Comparison of ENCODE assay signal across 8 cellular contexts in genomic region chr6:71248306-71248705, GRCh38. TPM values are rescaled to one million over a fixed set of nuclear protein-coding genes. Genes with fewer than 3 reads are reported as not detected.
DNase-seq lines count a peak whose midpoint lies in the region; ATAC-seq, FAIRE-seq and TF ChIP-seq lines count a peak whose summit lies in the region.

No MANE protein-coding gene starts in this region.

- H3K4me1 Mint-ChIP-seq in osteocyte (ENCODE audit: unreplicated experiment), result peaks cover 39% of the 10 kb centered on the region
- H3K4me1 Mint-ChIP-seq in activated T-helper 17 cell treated with anti-CD3 and anti-CD28 coated beads, Interleukin-2, amount 50 U/mL, for 72 hours, result peaks cover 4% of the 10 kb centered on the region

- H3K4me2 ChIP-seq in endothelial cell of umbilical vein (ENCODE audit: insufficient read depth, low read length), result peak overlapping the region; percentile 54

- H3K27ac Mint-ChIP-seq in osteocyte (ENCODE audit: unreplicated experiment), result peak overlapping the region; percentile 70
- H3K27ac Mint-ChIP-seq in activated T-helper 17 cell treated with anti-CD3 and anti-CD28 coated beads, Interleukin-2, amount 50 U/mL, for 72 hours, result no peak overlapping the region

- no peak for TF ChIP-seq POLR2A in endothelial cell of umbilical vein (IDR thresholded peaks at IDR 0.05; ENCODE audit: low read depth, low read length)

- H3K36me3 ChIP-seq in endothelial cell of umbilical vein (ENCODE audit: control insufficient read depth in 2 of 2, extremely low read depth in 1 of 2, insufficient read depth in 2 of 2, low read length in 2 of 2), result no peaks in the 10 kb centered on the region

- H3K4me1 ChIP-seq in endothelial cell of umbilical vein (ENCODE audit: control insufficient read depth, extremely low read depth, insufficient read depth, low read length), result peaks cover 53% of the 10 kb centered on the region

- dilution Hi-C loops in endothelial cell of umbilical vein (cut with MboI; ENCODE audit: extremely low pct_ligation_motif_present, low sequenced_read_pairs), result no loop called here

- no peaks in the 10 kb centered on the region for H3K79me2 ChIP-seq in endothelial cell of umbilical vein (ENCODE audit: control insufficient read depth, insufficient read depth, low read length)

- ATAC-seq in HG02610 (IDR thresholded peaks at IDR 0.05; ENCODE audit: unreplicated experiment) (peak; percentile 83), HG03025 (IDR thresholded peaks at IDR 0.05; ENCODE audit: low FRiP score, unreplicated experiment) (no peak)
- no peak for ATAC-seq in activated T-helper 17 cell treated with anti-CD3 and anti-CD28 coated beads, Interleukin-2, amount 50 U/mL, for 72 hours (replicated peaks)

- DNase-seq in GM04504 (ENCODE audit: low read depth), result peak; percentile 52
- peak; percentile 22 for DNase-seq in NCI-H2227 (lab: John Stamatoyannopoulos, UW; ENCODE audit: unreplicated experiment)
- DNase-seq in endothelial cell of umbilical vein (ENCODE audit: low read depth, low spot score), result peak; percentile 56
- DNase-seq in osteocyte (ENCODE audit: extremely low spot score, unreplicated experiment), result no peak
- DNase-seq in ureter (ENCODE audit: low spot score), result no peak

- no peak overlapping the region for H3K4me3 Mint-ChIP-seq in osteocyte (ENCODE audit: unreplicated experiment)
- no peak overlapping the region for H3K4me3 Mint-ChIP-seq in activated T-helper 17 cell treated with anti-CD3 and anti-CD28 coated beads, Interleukin-2, amount 50 U/mL, for 72 hours

- TSS peak; percentile 5 for BruUV-seq in endothelial cell of umbilical vein (replicated peaks; lab: Mats Ljungman, UMichigan)

- H3K27me3 ChIP-seq in endothelial cell of umbilical vein (ENCODE audit: control insufficient read depth in 2 of 2, insufficient read depth in 2 of 2, low read length in 2 of 2), result no peaks in the 10 kb centered on the region

- H3K9ac ChIP-seq in endothelial cell of umbilical vein (replicated peaks; ENCODE audit: extremely low read depth, insufficient read depth, low read length), result peak overlapping the region; percentile 24

- H3K36me3 Mint-ChIP-seq in osteocyte (ENCODE audit: unreplicated experiment), result no peaks in the 10 kb centered on the region
- H3K36me3 Mint-ChIP-seq in activated T-helper 17 cell treated with anti-CD3 and anti-CD28 coated beads, Interleukin-2, amount 50 U/mL, for 72 hours (ENCODE audit: low read depth), result no peaks in the 10 kb centered on the region

- H3K4me3 ChIP-seq in endothelial cell of umbilical vein (replicated peaks in 1 of 3; ENCODE audit: insufficient read depth in 1 of 3, low read depth in 1 of 3, low read length in 3 of 3), result no peak overlapping the region

- no peaks in the 10 kb centered on the region for H3K9me3 ChIP-seq in endothelial cell of umbilical vein (replicated peaks; ENCODE audit: control insufficient read depth, insufficient read depth, low read length)

- H2AFZ ChIP-seq in endothelial cell of umbilical vein (ENCODE audit: low read depth, low read length), result peak overlapping the region; percentile 17

- H4K20me1 ChIP-seq in endothelial cell of umbilical vein (replicated peaks; ENCODE audit: control insufficient read depth, extremely low read depth, insufficient read depth, low read length), result no peaks in the 10 kb centered on the region

- intact Hi-C loops in endothelial cell of umbilical vein (cut with micrococcal nuclease), result loop anchor here (1.0 kb wide), 3 partner anchors 40 to 233 kb away; partner anchors contain the start of gene OGFRL1

- H3K9me1 ChIP-seq in endothelial cell of umbilical vein (replicated peaks; ENCODE audit: control insufficient read depth, extremely low read depth, insufficient read depth, low read length), result no peaks in the 10 kb centered on the region

- no peak for TF ChIP-seq CTCF in endothelial cell of umbilical vein (IDR thresholded peaks at IDR 0.05; ENCODE audit: extremely low read depth in 1 of 2, insufficient read depth in 1 of 2, low read depth in 1 of 2, low read length in 2 of 2)
- TF ChIP-seq CTCF in osteocyte (IDR thresholded peaks at IDR 0.05), result no peak

- peak; percentile 83 for FAIRE-seq in endothelial cell of umbilical vein (lab: Jason Lieb, UNC)

- no peaks in the 10 kb centered on the region for H3K27me3 Mint-ChIP-seq in osteocyte (ENCODE audit: unreplicated experiment)
- H3K27me3 Mint-ChIP-seq in activated T-helper 17 cell treated with anti-CD3 and anti-CD28 coated beads, Interleukin-2, amount 50 U/mL, for 72 hours, result peaks cover 3% of the 10 kb centered on the region

- no peaks in the 10 kb centered on the region for H3K9me3 Mint-ChIP-seq in osteocyte (ENCODE audit: unreplicated experiment)
- no peaks in the 10 kb centered on the region for H3K9me3 Mint-ChIP-seq in activated T-helper 17 cell treated with anti-CD3 and anti-CD28 coated beads, Interleukin-2, amount 50 U/mL, for 72 hours

- H3K27ac ChIP-seq in endothelial cell of umbilical vein (ENCODE audit: insufficient read depth, low read depth, low read length), result peak overlapping the region; percentile 73

- POLR2A ChIA-PET in endothelial cell of umbilical vein (lab: Charles Lee), result interaction anchor here (2.7 kb wide), 1 partner anchor 40 kb away, joined by 14 read pairs; the partner anchor contains the start of gene OGFRL1

- CTCF ChIA-PET in endothelial cell of umbilical vein (lab: Charles Lee), result interaction anchor here (0.9 to 2.6 kb wide), 7 partner anchors 9 to 292 kb away, joined by 3 to 16 read pairs (median 5); partner anchors contain the start of gene OGFRL1

TF ChIP-seq in endothelial cell of umbilical vein, 7 proteins besides CTCF, POLR2A, EP300 and RAD21:
- TF ChIP-seq FOS (IDR thresholded peaks at IDR 0.05; ENCODE audit: borderline replicate concordance, insufficient read depth, low read length), result peak; percentile 67
- TF ChIP-seq POLR2AphosphoS5 (IDR thresholded peaks at IDR 0.05; ENCODE audit: insufficient read depth, low read depth, low read length), result peak; percentile 34
- TF ChIP-seq MYC (IDR thresholded peaks at IDR 0.05; ENCODE audit: low read depth, low read length), result no peak
- no peak for TF ChIP-seq MAX (IDR thresholded peaks at IDR 0.05; ENCODE audit: insufficient read depth, insufficient read length)
TF ChIP-seq in endothelial cell of umbilical vein: peak in this region for 2.

RNA-seq across cellular contexts. Expression of gene OGFRL1, which starts 40.3 kb away (rescaled TPM):
- total RNA-seq in endothelial cell of umbilical vein, result 19.4 and 21.1 TPM in 2 replicates
- polyA plus RNA-seq in endothelial cell of umbilical vein, result 2.8 and 3.4 TPM in 2 replicates
- 4.1 and 4.5 TPM in 2 replicates for polyA plus RNA-seq in endothelial cell of umbilical vein (2011; cell fraction: cytosol; rRNA removed)
- polyA plus RNA-seq in endothelial cell of umbilical vein (2011; cell fraction: nucleus; rRNA removed), result 3.6 and 5.6 TPM in 2 replicates
- polyA plus RNA-seq in endothelial cell of umbilical vein (2012), result 7.0 and 12.3 TPM in 2 replicates
- 6.4 and 7.2 TPM in 2 replicates for polyA minus RNA-seq in endothelial cell of umbilical vein
- polyA minus RNA-seq in endothelial cell of umbilical vein (2011; cell fraction: cytosol; rRNA and poly(A)+ RNA removed), result 7.0 TPM
- 6.5 and 10.6 TPM in 2 replicates for polyA minus RNA-seq in endothelial cell of umbilical vein (2011; cell fraction: nucleus; rRNA and poly(A)+ RNA removed)
- total RNA-seq in osteocyte, result 11.9 and 12.6 TPM in 2 replicates
- 9.4 TPM for total RNA-seq in ureter
- 1 to 10 TPM; 2.2 to 7.7 TPM for total RNA-seq in activated T-helper 17 cell treated with anti-CD3 and anti-CD28 coated beads, Interleukin-2, amount 50 U/mL, for 72 hours

Comparison
In these comparisons a context has a peak if more than half of its experiments do, and no peak if none do; other contexts are left out.
1. DNase-seq: peak in GM04504 (single experiment), NCI-H2227 (single experiment) and endothelial cell of umbilical vein (single experiment); none in osteocyte (single experiment) and ureter (single experiment).